In the genomic region with DNA sequence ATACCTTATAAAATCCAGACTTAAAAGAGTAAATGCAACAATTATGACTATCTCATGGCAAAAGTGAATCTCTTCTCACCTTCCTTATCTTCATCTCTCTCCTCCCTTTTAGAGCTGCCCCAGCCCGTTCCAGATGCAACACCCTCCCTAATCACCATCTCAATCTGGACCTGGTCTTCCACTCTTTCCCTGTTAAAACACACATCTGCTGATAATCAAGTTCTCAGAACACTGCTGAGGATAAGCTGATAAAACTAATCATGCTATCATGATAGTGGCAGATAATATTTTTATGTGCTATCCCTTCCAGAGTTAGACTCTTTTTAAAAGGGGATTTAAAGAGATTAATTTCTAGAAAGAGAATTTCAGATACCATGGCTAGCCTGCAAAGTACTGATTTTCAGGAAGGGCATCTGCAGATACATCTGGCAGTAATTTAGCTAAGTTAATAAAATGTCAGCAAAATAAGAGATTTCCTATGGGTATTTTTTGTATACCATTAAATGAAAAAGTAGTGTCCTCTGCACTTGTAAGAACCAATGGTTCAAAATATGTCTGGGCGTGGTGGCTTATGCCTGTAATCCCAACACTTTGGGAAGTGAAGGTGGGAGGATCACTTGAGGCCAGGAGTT, we compare ENCODE assay signal across 24 cellular contexts.
"Had no signal": no experiment of that assay in that cellular context is flagged by ENCODE, and none has a peak within 500 bp of the region (broad histone marks: within the 10 kb centered on the region; RNA-seq: fewer than 3 reads in every experiment).

No MANE protein-coding gene starts in this region.

- H3K9me3 ChIP-seq: esophagus muscularis mucosa, gastroesophageal sphincter, psoas muscle, right lobe of liver, suprapubic skin, thyroid gland had no signal

- ATAC-seq: gastroesophageal sphincter; left lobe of liver; natural killer cell treated with Interleukin-12 subunit alpha and Interleukin-12 subunit beta and Interleukin-15 and Interleukin-18, amount 100 ng/mL, for 72 hours; psoas muscle; right lobe of liver; stimulated activated effector memory CD8-positive, alpha-beta T cell treated with anti-CD3 and anti-CD28 coated beads, Interleukin-12 subunit alpha, Interleukin-12 subunit beta, amount 100 ng/mL, for 72 hours; stimulated activated naive CD8-positive, alpha-beta T cell treated with anti-CD3 and anti-CD28 coated beads, Interleukin-15, Interleukin-2, amounts not matched to agents 100 U/mL and 50 U/mL, for 24 hours had no signal

- H3K9me3 Mint-ChIP-seq: natural killer cell treated with Interleukin-12 subunit alpha and Interleukin-12 subunit beta and Interleukin-15 and Interleukin-18, amount 100 ng/mL, for 72 hours; stimulated activated effector memory CD8-positive, alpha-beta T cell treated with anti-CD3 and anti-CD28 coated beads, Interleukin-12 subunit alpha, Interleukin-12 subunit beta, amount 100 ng/mL, for 72 hours; type B pancreatic cell had no signal

- H3K27ac ChIP-seq: dorsolateral prefrontal cortex, epithelial cell of prostate, esophagus muscularis mucosa, gastroesophageal sphincter, neutrophil, psoas muscle, right lobe of liver, suprapubic skin, thyroid gland had no signal

- H3K4me1 Mint-ChIP-seq: stimulated activated effector memory CD8-positive, alpha-beta T cell treated with anti-CD3 and anti-CD28 coated beads, Interleukin-12 subunit alpha, Interleukin-12 subunit beta, amount 100 ng/mL, for 72 hours had no signal

- H3K4me1 ChIP-seq: esophagus muscularis mucosa, gastroesophageal sphincter, psoas muscle, right lobe of liver, suprapubic skin, thyroid gland had no signal

- H3K27me3 ChIP-seq: dorsolateral prefrontal cortex, esophagus muscularis mucosa, gastroesophageal sphincter, neutrophil, right lobe of liver, suprapubic skin, thyroid gland had no signal

- H3K4me3 Mint-ChIP-seq: natural killer cell treated with Interleukin-12 subunit alpha and Interleukin-12 subunit beta and Interleukin-15 and Interleukin-18, amount 100 ng/mL, for 72 hours; stimulated activated effector memory CD8-positive, alpha-beta T cell treated with anti-CD3 and anti-CD28 coated beads, Interleukin-12 subunit alpha, Interleukin-12 subunit beta, amount 100 ng/mL, for 72 hours; type B pancreatic cell had no signal

- H3K36me3 Mint-ChIP-seq: natural killer cell treated with Interleukin-12 subunit alpha and Interleukin-12 subunit beta and Interleukin-15 and Interleukin-18, amount 100 ng/mL, for 72 hours had no signal

- H3K36me3 ChIP-seq: right lobe of liver, thyroid gland had no signal

- H3K27me3 Mint-ChIP-seq: natural killer cell treated with Interleukin-12 subunit alpha and Interleukin-12 subunit beta and Interleukin-15 and Interleukin-18, amount 100 ng/mL, for 72 hours; type B pancreatic cell had no signal

- DNase-seq: cortex of kidney; dorsolateral prefrontal cortex; effector CD8-positive, alpha-beta T cell; foreskin fibroblast; glutamatergic neuron; islet precursor cell; midbrain; psoas muscle; retina; right lobe of liver; stimulated activated CD4-positive, alpha-beta T cell treated with anti-CD3 and anti-CD28 coated beads, Interleukin-4, amount 100 ng/mL, for 1 hour; stimulated activated CD8-positive, alpha-beta memory T cell treated with anti-CD3 and anti-CD28 coated beads, Interleukin-4, amount 100 ng/mL, for 48 hours; stimulated activated naive CD8-positive, alpha-beta T cell treated with anti-CD3 and anti-CD28 coated beads, Interleukin-15, Interleukin-2, amounts not matched to agents 100 U/mL and 50 U/mL, for 24 hours; thyroid gland had no signal

- FAIRE-seq: urothelium cell line had no signal

- H3K27ac Mint-ChIP-seq: natural killer cell treated with Interleukin-12 subunit alpha and Interleukin-12 subunit beta and Interleukin-15 and Interleukin-18, amount 100 ng/mL, for 72 hours; stimulated activated effector memory CD8-positive, alpha-beta T cell treated with anti-CD3 and anti-CD28 coated beads, Interleukin-12 subunit alpha, Interleukin-12 subunit beta, amount 100 ng/mL, for 72 hours; type B pancreatic cell had no signal

- H3K4me3 ChIP-seq: dorsolateral prefrontal cortex, esophagus muscularis mucosa, gastroesophageal sphincter, psoas muscle, right lobe of liver, suprapubic skin, thyroid gland had no signal
